In the genomic region with DNA sequence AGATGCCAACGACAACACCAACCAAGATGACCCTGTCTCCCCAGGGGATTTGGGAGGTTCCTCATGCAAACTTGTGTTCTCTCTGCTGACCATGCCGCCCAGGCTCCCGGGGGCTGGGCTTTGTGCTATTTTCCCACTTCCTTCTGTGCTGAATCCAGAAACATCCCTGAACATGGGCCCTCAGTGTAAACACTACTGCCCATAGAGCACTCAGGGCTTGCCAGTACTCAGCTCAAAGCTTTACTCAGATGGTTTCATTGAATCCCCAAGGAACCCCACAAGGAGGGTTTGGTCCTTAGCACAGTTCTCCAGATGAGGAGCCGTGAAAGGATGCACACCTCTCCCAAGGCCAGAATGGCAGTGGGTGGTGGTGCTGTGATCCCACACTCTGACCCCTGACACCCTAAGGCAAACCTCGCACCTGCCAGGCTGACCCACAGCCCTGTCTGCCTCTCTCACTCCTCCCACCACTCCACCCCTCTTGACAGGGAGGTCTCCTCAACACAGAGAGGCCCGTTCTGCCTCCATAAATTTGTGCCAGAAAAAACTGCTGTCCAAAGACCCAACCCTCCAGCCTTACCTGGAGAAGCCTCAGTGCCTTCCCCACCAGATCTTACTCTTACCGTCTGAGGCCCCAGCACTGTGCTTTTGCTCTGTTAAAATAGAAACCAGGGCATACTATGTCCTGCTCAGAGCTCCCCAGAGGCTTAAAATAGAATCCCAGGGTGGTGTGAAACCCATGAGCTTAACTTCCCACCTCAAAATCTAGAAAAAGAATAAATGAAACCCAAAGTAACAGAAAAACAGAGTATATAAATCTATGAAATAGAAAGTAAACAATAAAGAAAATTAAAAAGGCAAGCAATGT, we compare ENCODE assay signal across 18 cellular contexts.
DNase-seq lines count a peak whose midpoint lies in the region; ATAC-seq and TF ChIP-seq lines count a peak whose summit lies in the region.
"Had no signal": no experiment of that assay in that cellular context is flagged by ENCODE, and none has a peak within 500 bp of the region (broad histone marks: within the 10 kb centered on the region; RNA-seq: fewer than 3 reads in every experiment).

No MANE protein-coding gene starts in this region.

- peak overlapping the region; percentile 67 for H3K27ac ChIP-seq in KMS-11
- H3K27ac ChIP-seq in RWPE2 (ENCODE audit: poor library complexity, severe bottlenecking): no peak overlapping the region
- H3K27ac ChIP-seq: GM23248 had no signal

- no peaks in the 10 kb centered on the region for H3K9me3 ChIP-seq in RWPE2 (ENCODE audit: severe bottlenecking)

- H2AFZ ChIP-seq in KMS-11 (ENCODE audit: low read depth): peak overlapping the region; percentile 50; the same call in 1 of the 2 replicates
- H2AFZ ChIP-seq: GM23248 had no signal

- no peaks in the 10 kb centered on the region for H4K20me1 ChIP-seq in KMS-11 (ENCODE audit: insufficient read depth)

- peaks cover 3% of the 10 kb centered on the region for H3K36me3 Mint-ChIP-seq in activated CD4-positive, alpha-beta memory T cell treated with anti-CD3 and anti-CD28 coated beads for 36 hours
- H3K36me3 Mint-ChIP-seq: CD14-positive monocyte; CD8-positive, alpha-beta memory T cell had no signal

- no peak overlapping the region for H3K4me3 Mint-ChIP-seq in activated CD4-positive, alpha-beta memory T cell treated with anti-CD3 and anti-CD28 coated beads for 36 hours
- H3K4me3 Mint-ChIP-seq: CD14-positive monocyte; CD4-positive, alpha-beta T cell; CD8-positive, alpha-beta memory T cell had no signal

- H3K27me3 ChIP-seq in KMS-11 (ENCODE audit: insufficient read depth, low read depth) (no peaks in the 10 kb centered on the region), RWPE2 (ENCODE audit: insufficient read depth, poor library complexity, severe bottlenecking) (peaks cover 94% of the 10 kb centered on the region)

- H3K4me1 ChIP-seq in KMS-11 (ENCODE audit: low read depth, poor library complexity, severe bottlenecking) (peaks cover 45% of the 10 kb centered on the region), RWPE2 (ENCODE audit: insufficient read depth, poor library complexity, severe bottlenecking) (no peaks in the 10 kb centered on the region)

- intact Hi-C loops in activated CD4-positive, alpha-beta memory T cell treated with anti-CD3 and anti-CD28 coated beads for 36 hours (cut with micrococcal nuclease): no loop called here

- ATAC-seq in RWPE2 (ENCODE audit: low read depth) (no peak), GM21526 (IDR thresholded peaks at IDR 0.05; ENCODE audit: low FRiP score, unreplicated experiment) (no peak), HG03442 (IDR thresholded peaks at IDR 0.05; ENCODE audit: unreplicated experiment) (no peak)
- ATAC-seq: GM12878 had no signal

- peak; percentile 59 for DNase-seq in RWPE2 (ENCODE audit: low spot score)
- DNase-seq in islet precursor cell: peak; percentile 12
- DNase-seq in activated CD4-positive, alpha-beta memory T cell treated with anti-CD3 and anti-CD28 coated beads for 36 hours: no peak
- no peak for DNase-seq in activated CD4-positive, alpha-beta T cell treated with anti-CD3 and anti-CD28 coated beads, Interleukin-2, amount 50 U/mL, for 4 hours
- DNase-seq: CD4-positive, alpha-beta T cell; CD8-positive, alpha-beta memory T cell; DMS 273 treated with DMSO at 0.1 percent for 48 hours; DMS79; EL; GDM1; GM23248; H7; HCEC 1CT had no signal

- H3K4me3 ChIP-seq in KMS-11 (IDR thresholded peaks at IDR 0.05; ENCODE audit: insufficient read depth, low read depth, low read length) (no peak overlapping the region), RWPE2 (ENCODE audit: severe bottlenecking) (no peak overlapping the region)
- H3K4me3 ChIP-seq: GM12878, GM23248 had no signal

- H3K27ac Mint-ChIP-seq in activated CD4-positive, alpha-beta memory T cell treated with anti-CD3 and anti-CD28 coated beads for 36 hours: no peak overlapping the region
- H3K27ac Mint-ChIP-seq: CD14-positive monocyte; CD4-positive, alpha-beta T cell; CD8-positive, alpha-beta memory T cell had no signal

- H3K79me2 ChIP-seq in KMS-11 (ENCODE audit: insufficient read depth, low read depth): no peaks in the 10 kb centered on the region

- no peaks in the 10 kb centered on the region for H3K9me3 Mint-ChIP-seq in activated CD4-positive, alpha-beta memory T cell treated with anti-CD3 and anti-CD28 coated beads for 36 hours

- POLR2A ChIA-PET in activated CD4-positive, alpha-beta memory T cell treated with anti-CD3 and anti-CD28 coated beads for 36 hours (lab: Charles Lee): no interaction called here

- no peaks in the 10 kb centered on the region for H3K4me1 Mint-ChIP-seq in activated CD4-positive, alpha-beta memory T cell treated with anti-CD3 and anti-CD28 coated beads for 36 hours (ENCODE audit: low read depth)
- H3K4me1 Mint-ChIP-seq: CD14-positive monocyte; CD8-positive, alpha-beta memory T cell had no signal

- peak overlapping the region; percentile 68 for H3K4me2 ChIP-seq in KMS-11

- H3K9ac ChIP-seq in KMS-11: peak overlapping the region; percentile 44; the same call in 1 of the 2 replicates
- H3K9ac ChIP-seq: GM23248 had no signal

- no peaks in the 10 kb centered on the region for H3K27me3 Mint-ChIP-seq in activated CD4-positive, alpha-beta memory T cell treated with anti-CD3 and anti-CD28 coated beads for 36 hours

- CTCF ChIA-PET in activated CD4-positive, alpha-beta memory T cell treated with anti-CD3 and anti-CD28 coated beads for 36 hours (lab: Charles Lee): no interaction called here

- TF ChIP-seq CTCF in KMS-11 (conservative IDR thresholded peaks at IDR 0.05; ENCODE audit: low read depth, low read length) (no peak), RWPE2 (IDR thresholded peaks at IDR 0.05; ENCODE audit: poor library complexity, severe bottlenecking) (no peak)

- no peaks in the 10 kb centered on the region for H3K36me3 ChIP-seq in KMS-11 (ENCODE audit: insufficient read depth)
- H3K36me3 ChIP-seq in RWPE2 (ENCODE audit: low read depth): no peaks in the 10 kb centered on the region

Comparison
In these comparisons a context has a peak if more than half of its experiments do, and no peak if none do; other contexts are left out.
1. DNase-seq: peak in RWPE2 (single experiment) and islet precursor cell (single experiment); none in activated CD4-positive, alpha-beta memory T cell treated with anti-CD3 and anti-CD28 coated beads for 36 hours (single experiment) and activated CD4-positive, alpha-beta T cell treated with anti-CD3 and anti-CD28 coated beads, Interleukin-2, amount 50 U/mL, for 4 hours (0 of 2).